In genomic region chr2:151771599-151772358, GRCh38 we compare ENCODE assay signal across 10 cellular contexts. TPM values are rescaled to one million over a fixed set of nuclear protein-coding genes. Genes with fewer than 3 reads are reported as not detected.
A peak's percentile ranks its signal among the peaks of the same experiment; 100 is the strongest.
DNase-seq lines count a peak whose midpoint lies in the region; ATAC-seq and TF ChIP-seq lines count a peak whose summit lies in the region.
"Had no signal": no experiment of that assay in that cellular context is flagged by ENCODE, and none has a peak within 500 bp of the region (broad histone marks: within the 10 kb centered on the region; RNA-seq: fewer than 3 reads in every experiment).

No MANE protein-coding gene starts in this region.

- no TSS peak for BruUV-seq in Calu3 (replicated peaks; lab: Mats Ljungman, UMichigan)

- intact Hi-C loops in body of pancreas (cut with DNase I): no loop called here
- intact Hi-C loops in Calu3 (cut with micrococcal nuclease; ENCODE audit: unreplicated experiment): no loop called here

- DNase-seq in GM19240 (ENCODE audit: insufficient read length, low spot score) (peak; percentile 71), body of pancreas (peak; percentile 13 to 42 (median 20)), cerebellar cortex (ENCODE audit: low spot score) (no peak), Calu3 (no peak), COLO829 (ENCODE audit: low spot score) (no peak), NCI-H2081 treated with DMSO at 0.1 percent for 48 hours (lab: John Stamatoyannopoulos, UW) (no peak)
- DNase-seq: NCI-H1694 treated with DMSO at 0.1 percent for 48 hours had no signal

- no peak overlapping the region for H3K4me3 Mint-ChIP-seq in stimulated activated naive CD8-positive, alpha-beta T cell treated with anti-CD3 and anti-CD28 coated beads, Interleukin-15, Interleukin-2, amounts not matched to agents 100 ng/mL and 50 ng/mL, for 24 hours
- no peak overlapping the region for H3K4me3 Mint-ChIP-seq in Calu3 (ENCODE audit: low read depth, unreplicated experiment)
- H3K4me3 Mint-ChIP-seq: brain had no signal

- H3K4me3 ChIP-seq in body of pancreas: no peak overlapping the region

- peaks cover 26% of the 10 kb centered on the region for H3K4me1 Mint-ChIP-seq in stimulated activated naive CD8-positive, alpha-beta T cell treated with anti-CD3 and anti-CD28 coated beads, Interleukin-15, Interleukin-2, amounts not matched to agents 100 ng/mL and 50 ng/mL, for 24 hours (ENCODE audit: low read depth)
- peaks cover 9% of the 10 kb centered on the region for H3K4me1 Mint-ChIP-seq in Calu3 (ENCODE audit: low read depth, unreplicated experiment)

- H3K4me1 ChIP-seq in body of pancreas: no peaks in the 10 kb centered on the region

- TF ChIP-seq POLR2A in body of pancreas (IDR thresholded peaks at IDR 0.05): no peak

- ATAC-seq in HG03025 (IDR thresholded peaks at IDR 0.05; ENCODE audit: low FRiP score, unreplicated experiment): peak; percentile 93
- peak; percentile 45 for ATAC-seq in body of pancreas

- H3K27ac ChIP-seq in body of pancreas: no peak overlapping the region

- CTCF ChIA-PET in Calu3 (lab: Charles Lee): no interaction called here

- peak overlapping the region; percentile 1 for H3K27ac Mint-ChIP-seq in stimulated activated naive CD8-positive, alpha-beta T cell treated with anti-CD3 and anti-CD28 coated beads, Interleukin-15, Interleukin-2, amounts not matched to agents 100 ng/mL and 50 ng/mL, for 24 hours
- no peak overlapping the region for H3K27ac Mint-ChIP-seq in Calu3 (ENCODE audit: unreplicated experiment)

- H3K36me3 ChIP-seq in body of pancreas (replicated peaks in 1 of 2; ENCODE audit: insufficient read depth in 1 of 2, low read depth in 2 of 2): no peaks in the 10 kb centered on the region

- no peaks in the 10 kb centered on the region for H3K27me3 ChIP-seq in body of pancreas

- H3K9me3 ChIP-seq in body of pancreas: no peaks in the 10 kb centered on the region

- H3K27me3 Mint-ChIP-seq in stimulated activated naive CD8-positive, alpha-beta T cell treated with anti-CD3 and anti-CD28 coated beads, Interleukin-15, Interleukin-2, amounts not matched to agents 100 ng/mL and 50 ng/mL, for 24 hours: no peaks in the 10 kb centered on the region
- H3K27me3 Mint-ChIP-seq in Calu3 (ENCODE audit: unreplicated experiment): no peaks in the 10 kb centered on the region
- H3K27me3 Mint-ChIP-seq: brain had no signal

- WGBS in body of pancreas, 2 donors: 87 to 93% methylated on average over 10 of the region's 10 CpGs

- no peaks in the 10 kb centered on the region for H3K9me3 Mint-ChIP-seq in stimulated activated naive CD8-positive, alpha-beta T cell treated with anti-CD3 and anti-CD28 coated beads, Interleukin-15, Interleukin-2, amounts not matched to agents 100 ng/mL and 50 ng/mL, for 24 hours
- H3K9me3 Mint-ChIP-seq in Calu3 (ENCODE audit: low read depth, unreplicated experiment): no peaks in the 10 kb centered on the region

- H3K36me3 Mint-ChIP-seq in stimulated activated naive CD8-positive, alpha-beta T cell treated with anti-CD3 and anti-CD28 coated beads, Interleukin-15, Interleukin-2, amounts not matched to agents 100 ng/mL and 50 ng/mL, for 24 hours (ENCODE audit: low read depth): peaks cover 19% of the 10 kb centered on the region
- H3K36me3 Mint-ChIP-seq in Calu3 (ENCODE audit: insufficient read depth, unreplicated experiment): peaks cover 9% of the 10 kb centered on the region

- TF ChIP-seq CTCF in body of pancreas (IDR thresholded peaks at IDR 0.05) (no peak), Calu3 (IDR thresholded peaks at IDR 0.05; ENCODE audit: unreplicated experiment) (no peak)

RNA-seq across cellular contexts. Expression of gene NEB, which starts 37.5 kb away (rescaled TPM):
- 1 to 10 TPM; 2.3 to 3.9 TPM for total RNA-seq in body of pancreas
- total RNA-seq in Calu3 (2022): 27.5 and 50.0 TPM in 2 replicates

RNA-seq across cellular contexts. Expression of gene ARL5A, which starts 56.4 kb away (rescaled TPM):
- total RNA-seq in body of pancreas: 10 to 100 TPM; 21.3 to 21.4 TPM
- 45.0 and 53.7 TPM in 2 replicates for total RNA-seq in Calu3 (2022)

Comparison
In these comparisons a context has a peak if more than half of its experiments do, and no peak if none do; other contexts are left out.
1. DNase-seq: peak in GM19240 (single experiment) and body of pancreas (4 of 4); none in cerebellar cortex (single experiment), Calu3 (single experiment), COLO829 (single experiment) and NCI-H2081 treated with DMSO at 0.1 percent for 48 hours (single experiment).